ENCODE assay signal across 22 cellular contexts in the genomic region with DNA sequence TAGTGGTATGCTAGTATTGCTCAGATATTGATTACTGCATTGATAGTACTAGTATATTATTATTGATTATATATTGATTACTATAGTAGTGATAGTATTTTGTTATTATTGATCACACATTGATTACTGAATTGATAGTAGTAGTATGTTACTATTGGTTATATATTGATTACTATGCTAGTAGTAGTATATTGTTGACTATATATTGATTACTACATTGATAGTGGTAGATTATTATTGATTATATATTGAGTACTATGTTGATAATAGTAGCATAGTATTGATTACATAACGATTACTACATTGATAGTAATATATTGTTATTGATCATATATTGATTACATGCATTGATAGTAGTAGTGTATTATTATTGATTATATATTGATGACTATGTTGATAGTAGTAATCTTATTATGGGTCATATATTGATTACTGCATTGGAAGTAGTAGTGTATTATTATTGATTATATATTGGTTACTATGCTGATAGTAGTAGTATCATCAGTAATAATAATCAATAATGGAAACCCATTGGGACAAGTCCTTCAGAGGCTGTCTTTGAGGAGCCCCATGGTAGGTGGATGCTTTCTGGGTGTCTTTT. TPM values are rescaled to one million over a fixed set of nuclear protein-coding genes. Genes with fewer than 3 reads are reported as not detected.
DNase-seq lines count a peak whose midpoint lies in the region; ATAC-seq, FAIRE-seq and TF ChIP-seq lines count a peak whose summit lies in the region.
"Had no signal": no experiment of that assay in that cellular context is flagged by ENCODE, and none has a peak within 500 bp of the region (broad histone marks: within the 10 kb centered on the region; RNA-seq: fewer than 3 reads in every experiment).

No MANE protein-coding gene starts in this region.

- no peaks in the 10 kb centered on the region; a peak in 1 of 5 replicates for H3K4me1 ChIP-seq in K562 (replicated peaks in 1 of 2; ENCODE audit: control insufficient read depth in 2 of 2, insufficient read depth in 2 of 2, low read length in 2 of 2)
- H3K4me1 ChIP-seq in tibial nerve: no peaks in the 10 kb centered on the region
- H3K4me1 ChIP-seq: BE2C, HAP-1 had no signal

- 7% methylated on average over 1 of the region's 1 CpG for WGBS in K562 (ENCODE audit: insufficient coverage, low coverage, missing lambda C conversion rate)
- 91 to 100% methylated on average over 1 of the region's 1 CpG for WGBS in tibial nerve, 2 donors

- H3K27me3 ChIP-seq in K562 (ENCODE audit: control insufficient read depth in 2 of 2, insufficient read depth in 2 of 2, low read length in 2 of 2) (no peaks in the 10 kb centered on the region), tibial nerve (no peaks in the 10 kb centered on the region)
- H3K27me3 ChIP-seq: BE2C; BLaER1 treated with 17β-estradiol and CSF1 and Interleukin-3, amounts not matched to agents 10 nM and 100 nM had no signal

- no peak overlapping the region for H3K9ac ChIP-seq in K562 (ENCODE audit: insufficient read depth in 1 of 2, low read depth in 2 of 2, low read length in 2 of 2)
- H3K9ac ChIP-seq: BLaER1 treated with 17β-estradiol and CSF1 and Interleukin-3, amounts not matched to agents 10 nM and 100 nM had no signal

- no peaks in the 10 kb centered on the region for H3K79me2 ChIP-seq in K562 (ENCODE audit: control insufficient read depth, insufficient read depth, low read length)

- intact Hi-C loops in K562 (cut with micrococcal nuclease): no loop called here

- H4K20me1 ChIP-seq in K562 (replicated peaks; ENCODE audit: control insufficient read depth, insufficient read depth, low read length): no peaks in the 10 kb centered on the region
- H4K20me1 ChIP-seq: BLaER1 treated with 17β-estradiol and CSF1 and Interleukin-3, amounts not matched to agents 10 nM and 100 nM had no signal

- FAIRE-seq in G401.6 (lab: Jason Lieb, UNC) (peak; percentile 13), K562 (lab: Jason Lieb, UNC) (no peak), frontal cortex (lab: Jason Lieb, UNC) (peak; percentile 40)
- FAIRE-seq: D721Med, GM12892, H54 had no signal

- H3K4me2 ChIP-seq in K562 (ENCODE audit: insufficient read depth, low read length): no peak overlapping the region

- no peaks in the 10 kb centered on the region for H3K9me3 ChIP-seq in K562 (replicated peaks; ENCODE audit: control insufficient read depth, insufficient read depth, low read depth, low read length)
- H3K9me3 ChIP-seq in tibial nerve: no peaks in the 10 kb centered on the region
- H3K9me3 ChIP-seq: BE2C, HAP-1 had no signal

- no peaks in the 10 kb centered on the region; the same call in 2 of the 3 replicates for H3K36me3 ChIP-seq in K562 (ENCODE audit: control insufficient read depth, insufficient read depth, low read length)
- no peaks in the 10 kb centered on the region for H3K36me3 ChIP-seq in tibial nerve
- H3K36me3 ChIP-seq: BE2C had no signal

- POLR2A ChIA-PET in K562 (lab: Yijun Ruan, JAX): no interaction called here

- DNase-seq in K562 (ENCODE audit: extremely low read depth in 1 of 4, low spot score in 3 of 4) (no peak), frontal cortex (ENCODE audit: low spot score in 2 of 2) (no peak), DMS53 (lab: John Stamatoyannopoulos, UW) (no peak), SW 1271 (lab: John Stamatoyannopoulos, UW) (no peak), tibial nerve (ENCODE audit: low spot score in 2 of 2) (no peak)
- DNase-seq: ACHN; AML-193; BE2C; CD4-positive, alpha-beta T cell; CD8-positive, alpha-beta memory T cell; DMS 273 treated with DMSO at 0.1 percent for 48 hours; DMS79 treated with DMSO at 0.1 percent for 48 hours; GOT3 had no signal

- H3K4me3 ChIP-seq in K562: no peak overlapping the region
- no peak overlapping the region for H3K4me3 ChIP-seq in tibial nerve
- H3K4me3 ChIP-seq: BLaER1 treated with 17β-estradiol and CSF1 and Interleukin-3, amounts not matched to agents 10 nM and 100 nM; HAP-1 had no signal

- no TSS peak for BruUV-seq in K562 (replicated peaks; lab: Mats Ljungman, UMichigan)

- CTCF ChIA-PET in K562 (lab: Yijun Ruan, JAX; ENCODE audit: low intra/inter-chr PET ratio): no interaction called here

- TF ChIP-seq POLR2A in K562 (conservative IDR thresholded peaks at IDR 0.05) (no peak), tibial nerve (IDR thresholded peaks at IDR 0.05) (no peak)

- H3K27ac ChIP-seq in K562 (ENCODE audit: extremely low read depth, low read depth, low read length) (no peak overlapping the region), tibial nerve (no peak overlapping the region)
- H3K27ac ChIP-seq: BLaER1 treated with 17β-estradiol and CSF1 and Interleukin-3, amounts not matched to agents 10 nM and 100 nM had no signal

- TF ChIP-seq EP300 in K562 (IDR thresholded peaks at IDR 0.05; ENCODE audit: low read length) (no peak), tibial nerve (IDR thresholded peaks at IDR 0.05) (no peak)

- in situ Hi-C loops in K562 (cut with MboI): no loop called here

- no peaks in the 10 kb centered on the region for H3K9me1 ChIP-seq in K562 (ENCODE audit: control insufficient read depth, insufficient read depth, low read length)

- no peak for ATAC-seq in K562
- no peak for ATAC-seq in HG02571 (IDR thresholded peaks at IDR 0.05; ENCODE audit: unreplicated experiment)

- no peak for TF ChIP-seq RAD21 in K562 (CRISPR knock-in tag; conservative IDR thresholded peaks at IDR 0.05 in 1 of 2, IDR thresholded peaks at IDR 0.05 in 1 of 2)

- TF ChIP-seq CTCF in K562 (IDR thresholded peaks at IDR 0.05 in 2 of 3, conservative IDR thresholded peaks at IDR 0.05 in 1 of 3; ENCODE audit: insufficient read depth in 2 of 3, low read depth in 1 of 3, low read length in 3 of 3) (no peak), tibial nerve (IDR thresholded peaks at IDR 0.05) (no peak)

- H2AFZ ChIP-seq in K562 (ENCODE audit: low read depth, low read length): no peak overlapping the region

TF ChIP-seq in K562, 482 proteins besides CTCF, POLR2A, EP300 and RAD21:
- TF ChIP-seq, protein P1, sequence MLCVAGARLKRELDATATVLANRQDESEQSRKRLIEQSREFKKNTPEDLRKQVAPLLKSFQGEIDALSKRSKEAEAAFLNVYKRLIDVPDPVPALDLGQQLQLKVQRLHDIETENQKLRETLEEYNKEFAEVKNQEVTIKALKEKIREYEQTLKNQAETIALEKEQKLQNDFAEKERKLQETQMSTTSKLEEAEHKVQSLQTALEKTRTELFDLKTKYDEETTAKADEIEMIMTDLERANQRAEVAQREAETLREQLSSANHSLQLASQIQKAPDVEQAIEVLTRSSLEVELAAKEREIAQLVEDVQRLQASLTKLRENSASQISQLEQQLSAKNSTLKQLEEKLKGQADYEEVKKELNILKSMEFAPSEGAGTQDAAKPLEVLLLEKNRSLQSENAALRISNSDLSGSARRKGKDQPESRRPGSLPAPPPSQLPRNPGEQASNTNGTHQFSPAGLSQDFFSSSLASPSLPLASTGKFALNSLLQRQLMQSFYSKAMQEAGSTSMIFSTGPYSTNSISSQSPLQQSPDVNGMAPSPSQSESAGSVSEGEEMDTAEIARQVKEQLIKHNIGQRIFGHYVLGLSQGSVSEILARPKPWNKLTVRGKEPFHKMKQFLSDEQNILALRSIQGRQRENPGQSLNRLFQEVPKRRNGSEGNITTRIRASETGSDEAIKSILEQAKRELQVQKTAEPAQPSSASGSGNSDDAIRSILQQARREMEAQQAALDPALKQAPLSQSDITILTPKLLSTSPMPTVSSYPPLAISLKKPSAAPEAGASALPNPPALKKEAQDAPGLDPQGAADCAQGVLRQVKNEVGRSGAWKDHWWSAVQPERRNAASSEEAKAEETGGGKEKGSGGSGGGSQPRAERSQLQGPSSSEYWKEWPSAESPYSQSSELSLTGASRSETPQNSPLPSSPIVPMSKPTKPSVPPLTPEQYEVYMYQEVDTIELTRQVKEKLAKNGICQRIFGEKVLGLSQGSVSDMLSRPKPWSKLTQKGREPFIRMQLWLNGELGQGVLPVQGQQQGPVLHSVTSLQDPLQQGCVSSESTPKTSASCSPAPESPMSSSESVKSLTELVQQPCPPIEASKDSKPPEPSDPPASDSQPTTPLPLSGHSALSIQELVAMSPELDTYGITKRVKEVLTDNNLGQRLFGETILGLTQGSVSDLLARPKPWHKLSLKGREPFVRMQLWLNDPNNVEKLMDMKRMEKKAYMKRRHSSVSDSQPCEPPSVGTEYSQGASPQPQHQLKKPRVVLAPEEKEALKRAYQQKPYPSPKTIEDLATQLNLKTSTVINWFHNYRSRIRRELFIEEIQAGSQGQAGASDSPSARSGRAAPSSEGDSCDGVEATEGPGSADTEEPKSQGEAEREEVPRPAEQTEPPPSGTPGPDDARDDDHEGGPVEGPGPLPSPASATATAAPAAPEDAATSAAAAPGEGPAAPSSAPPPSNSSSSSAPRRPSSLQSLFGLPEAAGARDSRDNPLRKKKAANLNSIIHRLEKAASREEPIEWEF (CRISPR knock-in tag; IDR thresholded peaks at IDR 0.05): peak; percentile 100
- TF ChIP-seq SMAD1 (IDR thresholded peaks at IDR 0.05; ENCODE audit: low read depth, low read length, partially characterized antibody): no peak
TF ChIP-seq in K562: peak in this region for 1.

RNA-seq across cellular contexts. Expression of gene GYG2, which starts 30.6 kb away (rescaled TPM):
- total RNA-seq in K562 (2011; cell fraction: chromatin; rRNA removed; ENCODE audit: low replicate concordance): 3.2 and 3.6 TPM in 2 replicates
- 1.7 and 3.2 TPM in 2 replicates for total RNA-seq in K562 (2011; cell fraction: nucleolus; rRNA removed)
- 3.2 and 3.4 TPM in 2 replicates for total RNA-seq in K562 (2011; cell fraction: nucleoplasm; rRNA removed)
- 2.6 and 2.9 TPM in 2 replicates for total RNA-seq in K562 (2014; rRNA removed)
- total RNA-seq in K562 (2014; rRNA removed; fragmentation: Illumina TruSeq; extraction: Trizol): 2.0 and 2.3 TPM in 2 replicates
- total RNA-seq in K562 (2015; rRNA removed; fragmentation: Illumina TruSeq; extraction: Trizol): 2.6 and 2.7 TPM in 2 replicates
- total RNA-seq in K562 (2021): 3.8 and 4.4 TPM in 2 replicates
- polyA plus RNA-seq in K562 (2011; rRNA removed): 3.6 and 5.6 TPM in 2 replicates
- 4.7 and 5.5 TPM in 2 replicates for polyA plus RNA-seq in K562 (2011; cell fraction: cytosol; rRNA removed)
- 3.3 and 4.6 TPM in 2 replicates for polyA plus RNA-seq in K562 (2011; cell fraction: nucleus; rRNA removed)
- 9.1 and 12.6 TPM in 2 replicates for polyA plus RNA-seq in K562 (2012)
- 3.8 and 4.0 TPM in 2 replicates for polyA plus RNA-seq in K562 (2014; fragmentation: Illumina TruSeq; extraction: Trizol)
- 1 to 10 TPM in 1 of 2 experiments, under 1 TPM in 1; 0.24 to 1.4 TPM for polyA plus RNA-seq in K562 (2014; fragmentation: Nextera tagmentation; extraction: Ambion mirVana)
- 3.4 and 3.7 TPM in 2 replicates for polyA plus RNA-seq in K562 (2014; rRNA removed)
- 4.0 and 5.5 TPM in 2 replicates for polyA minus RNA-seq in K562 (2011; rRNA and poly(A)+ RNA removed)
- polyA minus RNA-seq in K562 (2011; cell fraction: cytosol; rRNA and poly(A)+ RNA removed): 3.6 and 6.0 TPM in 2 replicates
- 1.5 and 2.8 TPM in 2 replicates for polyA minus RNA-seq in K562 (2011; cell fraction: nucleus; rRNA and poly(A)+ RNA removed)
- total RNA-seq in frontal cortex: 4.1 TPM
- 10 to 100 TPM in 3 of 4 donors, 1 to 10 TPM in 1; 4.1 to 50.4 (median 22.3) TPM for total RNA-seq in tibial nerve
- total RNA-seq: CD4-positive, alpha-beta T cell; CD8-positive, alpha-beta memory T cell; Daoy had no signal
- polyA plus RNA-seq: CD14-positive monocyte; CD8-positive, alpha-beta memory T cell had no signal
